Comparison of ENCODE assay signal across 1 cellular context in genomic region chr1:154442006-154442740, GRCh38.
TF ChIP-seq lines count a peak whose summit lies in the region.

No MANE protein-coding gene starts in this region.

TF ChIP-seq in WTC11, 78 proteins besides CTCF, POLR2A, EP300 and RAD21 (continued from another document):
- TF ChIP-seq OVOL2 (CRISPR knock-in tag; IDR thresholded peaks at IDR 0.05; ENCODE audit: borderline replicate concordance) = no peak
